ENCODE assay signal across 17 cellular contexts in genomic region chr2:36416370-36417165, GRCh38.
A peak's percentile ranks its signal among the peaks of the same experiment; 100 is the strongest.
DNase-seq lines count a peak whose midpoint lies in the region; ATAC-seq and TF ChIP-seq lines count a peak whose summit lies in the region.
"Had no signal": no experiment of that assay in that cellular context is flagged by ENCODE, and none has a peak within 500 bp of the region (broad histone marks: within the 10 kb centered on the region; RNA-seq: fewer than 3 reads in every experiment).

No MANE protein-coding gene starts in this region.

- TF ChIP-seq POLR2A in heart left ventricle (IDR thresholded peaks at IDR 0.05): no peak
- TF ChIP-seq POLR2A in suprapubic skin (IDR thresholded peaks at IDR 0.05): no peak

- H3K4me1 Mint-ChIP-seq in endothelial cell (ENCODE audit: unreplicated experiment) (peaks cover 91% of the 10 kb centered on the region), mesothelial cell of epicardium (peaks cover 46% of the 10 kb centered on the region)
- no peaks in the 10 kb centered on the region for H3K4me1 Mint-ChIP-seq in activated CD4-positive, alpha-beta T cell treated with anti-CD3 and anti-CD28 coated beads, Interleukin-2, amount 10 ng/mL, durations not matched to agents 24 days and 14 days
- H3K4me1 Mint-ChIP-seq in activated naive CD8-positive, alpha-beta T cell treated with anti-CD3 and anti-CD28 coated beads for 36 hours: no peaks in the 10 kb centered on the region
- H3K4me1 Mint-ChIP-seq: activated naive CD8-positive, alpha-beta T cell treated with anti-CD3 and anti-CD28 coated beads, Interleukin-2, amount 10 ng/mL, durations not matched to agents 7 days and 5 days; stimulated activated naive CD8-positive, alpha-beta T cell treated with anti-CD3 and anti-CD28 coated beads, Interleukin-15, amount 100 ng/mL, for 72 hours had no signal

- 65 to 78% (median 74%) methylated on average over 8 of the region's 8 CpGs for WGBS in heart left ventricle, 4 donors
- WGBS in suprapubic skin: 57% methylated on average over 8 of the region's 8 CpGs

- H3K36me3 Mint-ChIP-seq in endothelial cell (ENCODE audit: low read depth, unreplicated experiment): peaks cover 30% of the 10 kb centered on the region
- H3K36me3 Mint-ChIP-seq in mesothelial cell of epicardium: no peaks in the 10 kb centered on the region
- H3K36me3 Mint-ChIP-seq in activated CD4-positive, alpha-beta T cell treated with anti-CD3 and anti-CD28 coated beads, Interleukin-2, amount 10 ng/mL, durations not matched to agents 24 days and 14 days (ENCODE audit: low read depth): no peaks in the 10 kb centered on the region
- H3K36me3 Mint-ChIP-seq in activated naive CD8-positive, alpha-beta T cell treated with anti-CD3 and anti-CD28 coated beads for 36 hours: no peaks in the 10 kb centered on the region
- H3K36me3 Mint-ChIP-seq: activated naive CD8-positive, alpha-beta T cell treated with anti-CD3 and anti-CD28 coated beads, Interleukin-2, amount 10 ng/mL, durations not matched to agents 7 days and 5 days had no signal

- TF ChIP-seq CTCF in heart left ventricle (IDR thresholded peaks at IDR 0.05): no peak
- no peak for TF ChIP-seq CTCF in left ventricle myocardium inferior (IDR thresholded peaks at IDR 0.05; ENCODE audit: borderline replicate concordance)
- TF ChIP-seq CTCF in endothelial cell (IDR thresholded peaks at IDR 0.05; ENCODE audit: unreplicated experiment): no peak
- no peak for TF ChIP-seq CTCF in mesothelial cell of epicardium (IDR thresholded peaks at IDR 0.05; ENCODE audit: unreplicated experiment)
- no peak for TF ChIP-seq CTCF in suprapubic skin (IDR thresholded peaks at IDR 0.05)

- H3K4me3 Mint-ChIP-seq in endothelial cell (ENCODE audit: unreplicated experiment) (no peak overlapping the region), mesothelial cell of epicardium (no peak overlapping the region)
- no peak overlapping the region for H3K4me3 Mint-ChIP-seq in activated CD4-positive, alpha-beta T cell treated with anti-CD3 and anti-CD28 coated beads, Interleukin-2, amount 10 ng/mL, durations not matched to agents 24 days and 14 days
- no peak overlapping the region for H3K4me3 Mint-ChIP-seq in activated naive CD8-positive, alpha-beta T cell treated with anti-CD3 and anti-CD28 coated beads for 36 hours
- H3K4me3 Mint-ChIP-seq: activated naive CD8-positive, alpha-beta T cell treated with anti-CD3 and anti-CD28 coated beads, Interleukin-2, amount 10 ng/mL, durations not matched to agents 7 days and 5 days; activated T-helper 17 cell treated with anti-CD3 and anti-CD28 coated beads, Interleukin-2, amount 50 U/mL, for 72 hours; neural crest cell; stimulated activated naive CD8-positive, alpha-beta T cell treated with anti-CD3 and anti-CD28 coated beads, Interleukin-15, amount 100 ng/mL, for 72 hours had no signal

- H3K4me1 ChIP-seq in heart left ventricle (peaks cover 7 to 95% (median 63%) of the 10 kb centered on the region in 12 donors), left ventricle myocardium inferior (peaks cover 90% of the 10 kb centered on the region), suprapubic skin (peaks cover 30% of the 10 kb centered on the region)

- H3K27ac ChIP-seq in heart left ventricle (peak overlapping the region in 6 of 12 donors; percentile 12 to 57 (median 28)), left ventricle myocardium inferior (replicated peaks) (no peak overlapping the region), suprapubic skin (no peak overlapping the region)

- peak overlapping the region; percentile 74 for H3K27ac Mint-ChIP-seq in endothelial cell (ENCODE audit: unreplicated experiment)
- peak overlapping the region; percentile 49 for H3K27ac Mint-ChIP-seq in mesothelial cell of epicardium
- H3K27ac Mint-ChIP-seq in activated CD4-positive, alpha-beta T cell treated with anti-CD3 and anti-CD28 coated beads, Interleukin-2, amount 10 ng/mL, durations not matched to agents 24 days and 14 days: no peak overlapping the region
- no peak overlapping the region for H3K27ac Mint-ChIP-seq in activated naive CD8-positive, alpha-beta T cell treated with anti-CD3 and anti-CD28 coated beads for 36 hours
- H3K27ac Mint-ChIP-seq: activated naive CD8-positive, alpha-beta T cell treated with anti-CD3 and anti-CD28 coated beads, Interleukin-2, amount 10 ng/mL, durations not matched to agents 7 days and 5 days; activated T-helper 17 cell treated with anti-CD3 and anti-CD28 coated beads, Interleukin-2, amount 50 U/mL, for 72 hours; stimulated activated naive CD8-positive, alpha-beta T cell treated with anti-CD3 and anti-CD28 coated beads, Interleukin-15, amount 100 ng/mL, for 72 hours had no signal

- DNase-seq in heart left ventricle (peak in 3 of 5 donors; percentile 34 to 59 (median 45)), left ventricle myocardium inferior (no peak), endothelial cell (ENCODE audit: low spot score) (no peak), mesothelial cell of epicardium (ENCODE audit: low spot score in 2 of 2, unreplicated experiment in 2 of 2) (no peak), GM19240 (ENCODE audit: insufficient read length, low spot score) (no peak), suprapubic skin (ENCODE audit: low spot score in 2 of 2) (no peak)
- DNase-seq in activated CD4-positive, alpha-beta T cell treated with anti-CD3 and anti-CD28 coated beads, Interleukin-2, amount 10 ng/mL, durations not matched to agents 24 days and 14 days: no peak
- DNase-seq in activated naive CD8-positive, alpha-beta T cell treated with anti-CD3 and anti-CD28 coated beads for 36 hours: no peak
- DNase-seq: activated CD4-positive, CD25-positive, alpha-beta regulatory T cell treated with anti-CD3 and anti-CD28 coated beads, Interleukin-2, amount 50 U/mL, for 72 hours; activated naive CD8-positive, alpha-beta T cell treated with anti-CD3 and anti-CD28 coated beads, Interleukin-2, amount 10 ng/mL, durations not matched to agents 7 days and 5 days; spleen; stimulated activated CD4-positive, alpha-beta T cell treated with anti-CD3 and anti-CD28 coated beads, Interleukin-4, amount 100 ng/mL, for 24 hours; stimulated activated naive CD8-positive, alpha-beta T cell treated with anti-CD3 and anti-CD28 coated beads, Interleukin-15, amount 100 ng/mL, for 72 hours had no signal

- H3K9me3 ChIP-seq in heart left ventricle (no peaks in the 10 kb centered on the region), left ventricle myocardium inferior (replicated peaks) (no peaks in the 10 kb centered on the region), suprapubic skin (no peaks in the 10 kb centered on the region)
- H3K9me3 ChIP-seq: spleen had no signal

- H3K4me3 ChIP-seq in heart left ventricle (no peak overlapping the region), left ventricle myocardium inferior (no peak overlapping the region), suprapubic skin (no peak overlapping the region)
- H3K4me3 ChIP-seq: dorsolateral prefrontal cortex, spleen had no signal

- intact Hi-C loops in heart left ventricle (cut with DNase I) (loop anchor here in 3 of 10 donors (5.0 to 10.0 kb wide), 3 partner anchors 36 to 178 kb away; partner anchors contain the start of gene FEZ2 (in 1 of the 3)), left ventricle myocardium inferior (cut with micrococcal nuclease) (no loop called here)
- intact Hi-C loops in activated CD4-positive, alpha-beta T cell treated with anti-CD3 and anti-CD28 coated beads, Interleukin-2, amount 10 ng/mL, durations not matched to agents 24 days and 14 days (cut with micrococcal nuclease): no loop called here

- H3K36me3 ChIP-seq in heart left ventricle (no peaks in the 10 kb centered on the region), left ventricle myocardium inferior (no peaks in the 10 kb centered on the region), suprapubic skin (no peaks in the 10 kb centered on the region)
- H3K36me3 ChIP-seq: spleen had no signal

- no peak for TF ChIP-seq EP300 in suprapubic skin (IDR thresholded peaks at IDR 0.05)

- peak in 3 of 4 donors; percentile 37 to 46 (median 38) for ATAC-seq in heart left ventricle
- ATAC-seq: activated T-helper 17 cell treated with anti-CD3 and anti-CD28 coated beads, Interleukin-2, amount 50 U/mL, for 72 hours; left lobe of liver; stimulated activated naive CD8-positive, alpha-beta T cell treated with anti-CD3 and anti-CD28 coated beads, Interleukin-15, amount 100 ng/mL, for 72 hours had no signal

- H3K27me3 Mint-ChIP-seq in endothelial cell (ENCODE audit: unreplicated experiment) (peaks cover 7% of the 10 kb centered on the region), mesothelial cell of epicardium (ENCODE audit: low read depth) (no peaks in the 10 kb centered on the region)
- no peaks in the 10 kb centered on the region for H3K27me3 Mint-ChIP-seq in activated CD4-positive, alpha-beta T cell treated with anti-CD3 and anti-CD28 coated beads, Interleukin-2, amount 10 ng/mL, durations not matched to agents 24 days and 14 days
- H3K27me3 Mint-ChIP-seq in activated naive CD8-positive, alpha-beta T cell treated with anti-CD3 and anti-CD28 coated beads for 36 hours: no peaks in the 10 kb centered on the region
- H3K27me3 Mint-ChIP-seq: activated naive CD8-positive, alpha-beta T cell treated with anti-CD3 and anti-CD28 coated beads, Interleukin-2, amount 10 ng/mL, durations not matched to agents 7 days and 5 days; activated T-helper 17 cell treated with anti-CD3 and anti-CD28 coated beads, Interleukin-2, amount 50 U/mL, for 72 hours; stimulated activated naive CD8-positive, alpha-beta T cell treated with anti-CD3 and anti-CD28 coated beads, Interleukin-15, amount 100 ng/mL, for 72 hours had no signal

- no peaks in the 10 kb centered on the region for H3K9me3 Mint-ChIP-seq in endothelial cell (ENCODE audit: unreplicated experiment)
- no peaks in the 10 kb centered on the region for H3K9me3 Mint-ChIP-seq in mesothelial cell of epicardium
- H3K9me3 Mint-ChIP-seq in activated CD4-positive, alpha-beta T cell treated with anti-CD3 and anti-CD28 coated beads, Interleukin-2, amount 10 ng/mL, durations not matched to agents 24 days and 14 days: no peaks in the 10 kb centered on the region
- no peaks in the 10 kb centered on the region for H3K9me3 Mint-ChIP-seq in activated naive CD8-positive, alpha-beta T cell treated with anti-CD3 and anti-CD28 coated beads for 36 hours
- H3K9me3 Mint-ChIP-seq: activated naive CD8-positive, alpha-beta T cell treated with anti-CD3 and anti-CD28 coated beads, Interleukin-2, amount 10 ng/mL, durations not matched to agents 7 days and 5 days; activated T-helper 17 cell treated with anti-CD3 and anti-CD28 coated beads, Interleukin-2, amount 50 U/mL, for 72 hours; neural crest cell; stimulated activated naive CD8-positive, alpha-beta T cell treated with anti-CD3 and anti-CD28 coated beads, Interleukin-15, amount 100 ng/mL, for 72 hours had no signal

- H3K27me3 ChIP-seq in heart left ventricle: no peaks in the 10 kb centered on the region
- no peaks in the 10 kb centered on the region for H3K27me3 ChIP-seq in left ventricle myocardium inferior (ENCODE audit: low read depth)
- no peaks in the 10 kb centered on the region for H3K27me3 ChIP-seq in suprapubic skin
- H3K27me3 ChIP-seq: dorsolateral prefrontal cortex, spleen had no signal

Comparison
In these comparisons a context has a peak if more than half of its experiments do, and no peak if none do; other contexts are left out.
1. DNase-seq: peak in heart left ventricle (3 of 5); none in left ventricle myocardium inferior (single experiment), endothelial cell (single experiment), mesothelial cell of epicardium (0 of 2), GM19240 (single experiment), activated CD4-positive, alpha-beta T cell treated with anti-CD3 and anti-CD28 coated beads, Interleukin-2, amount 10 ng/mL, durations not matched to agents 24 days and 14 days (single experiment), activated naive CD8-positive, alpha-beta T cell treated with anti-CD3 and anti-CD28 coated beads for 36 hours (single experiment) and suprapubic skin (0 of 2).
2. H3K27ac Mint-ChIP-seq: peak in endothelial cell (single experiment) and mesothelial cell of epicardium (single experiment); none in activated CD4-positive, alpha-beta T cell treated with anti-CD3 and anti-CD28 coated beads, Interleukin-2, amount 10 ng/mL, durations not matched to agents 24 days and 14 days (single experiment) and activated naive CD8-positive, alpha-beta T cell treated with anti-CD3 and anti-CD28 coated beads for 36 hours (single experiment).